In the genomic region with DNA sequence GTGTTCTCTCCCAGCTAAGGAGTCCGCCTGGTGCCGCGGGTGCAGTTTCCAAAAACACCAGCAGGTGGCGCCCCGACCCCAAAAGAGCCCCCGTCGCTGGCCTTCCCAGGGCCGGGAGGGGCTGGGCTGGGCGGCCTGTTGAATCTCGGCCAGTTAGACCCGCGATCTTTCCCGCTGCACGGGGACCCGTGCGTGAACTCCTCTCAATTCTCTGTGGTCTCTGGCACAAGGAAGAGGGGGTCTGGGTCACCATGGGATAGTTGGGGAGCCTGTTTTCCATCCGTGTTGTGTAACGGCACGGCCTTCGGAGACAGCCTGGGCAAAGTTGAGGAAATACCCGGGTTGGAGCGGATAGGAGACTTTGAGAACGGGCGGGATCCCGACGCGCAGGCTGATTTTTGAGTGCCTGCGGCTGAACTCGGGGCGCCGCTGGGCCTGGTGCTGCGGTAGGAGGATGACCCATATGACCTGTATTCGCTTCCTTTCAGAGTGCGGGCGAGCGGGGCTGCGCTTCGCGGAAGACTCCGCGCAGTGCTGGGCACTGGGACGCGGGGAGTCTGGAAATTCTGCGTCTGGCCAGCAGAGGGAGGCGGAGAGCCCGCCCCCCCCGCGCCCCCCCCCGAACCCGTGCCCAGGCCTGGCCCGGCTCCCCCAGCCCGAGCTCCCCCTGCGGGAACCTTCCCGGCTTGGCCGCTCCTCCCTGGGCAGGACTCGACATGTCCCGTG, we compare ENCODE assay signal across 8 cellular contexts. TPM values are rescaled to one million over a fixed set of nuclear protein-coding genes. Genes with fewer than 3 reads are reported as not detected.
A peak's percentile ranks its signal among the peaks of the same experiment; 100 is the strongest.
DNase-seq lines count a peak whose midpoint lies in the region; ATAC-seq, FAIRE-seq and TF ChIP-seq lines count a peak whose summit lies in the region.

No MANE protein-coding gene starts in this region.

- no peaks in the 10 kb centered on the region for H3K9me3 Mint-ChIP-seq in T-helper 1 cell treated with Interleukin-12 subunit alpha and Interleukin-12 subunit beta and Interleukin-4 antibody, amounts not matched to agents 30 μg/mL and 1 μg/mL, for 36 hours

- WGBS in right cardiac atrium, result under 1% methylated on average over 57 of the region's 57 CpGs

- intact Hi-C loops in right cardiac atrium (cut with DNase I), result loop anchor here (2.0 to 10.0 kb wide), 7 partner anchors 70 to 370 kb away; no protein-coding TSS in a partner anchor

- no peaks in the 10 kb centered on the region for H3K36me3 Mint-ChIP-seq in T-helper 1 cell treated with Interleukin-12 subunit alpha and Interleukin-12 subunit beta and Interleukin-4 antibody, amounts not matched to agents 30 μg/mL and 1 μg/mL, for 36 hours (ENCODE audit: low read depth)

- no peaks in the 10 kb centered on the region for H3K9me3 ChIP-seq in right cardiac atrium (ENCODE audit: control insufficient read depth, low read length)

- peaks cover 55% of the 10 kb centered on the region for H3K27me3 Mint-ChIP-seq in T-helper 1 cell treated with Interleukin-12 subunit alpha and Interleukin-12 subunit beta and Interleukin-4 antibody, amounts not matched to agents 30 μg/mL and 1 μg/mL, for 36 hours (ENCODE audit: low read depth)

- FAIRE-seq in urothelium cell line (lab: Jason Lieb, UNC), result no peak

- H3K4me3 Mint-ChIP-seq in T-helper 1 cell treated with Interleukin-12 subunit alpha and Interleukin-12 subunit beta and Interleukin-4 antibody, amounts not matched to agents 30 μg/mL and 1 μg/mL, for 36 hours, result peak overlapping the region; percentile 75

- no peaks in the 10 kb centered on the region for H3K4me1 ChIP-seq in right cardiac atrium (ENCODE audit: control insufficient read depth, insufficient read depth, low read length)

- H3K4me3 ChIP-seq in HFF-Myc (replicated peaks; ENCODE audit: low read depth, low read length), result peak overlapping the region; percentile 52
- H3K4me3 ChIP-seq in right cardiac atrium (ENCODE audit: low read length), result peak overlapping the region; percentile 50

- peaks cover 3% of the 10 kb centered on the region for H3K4me1 Mint-ChIP-seq in T-helper 1 cell treated with Interleukin-12 subunit alpha and Interleukin-12 subunit beta and Interleukin-4 antibody, amounts not matched to agents 30 μg/mL and 1 μg/mL, for 36 hours (ENCODE audit: low read depth)

- peak; percentile 89 for ATAC-seq in right cardiac atrium

- H3K27ac ChIP-seq in angular gyrus (ENCODE audit: low read depth, low read length) (peak overlapping the region; percentile 99), right cardiac atrium (ENCODE audit: low read length) (peak overlapping the region; percentile 13)

- no peak overlapping the region for H3K27ac Mint-ChIP-seq in T-helper 1 cell treated with Interleukin-12 subunit alpha and Interleukin-12 subunit beta and Interleukin-4 antibody, amounts not matched to agents 30 μg/mL and 1 μg/mL, for 36 hours

- H3K27me3 ChIP-seq in right cardiac atrium (ENCODE audit: control insufficient read depth, insufficient read depth), result no peaks in the 10 kb centered on the region

- DNase-seq in GF-D8 (lab: John Stamatoyannopoulos, UW) (peak; percentile 1), HFF-Myc (ENCODE audit: extremely low read depth, low read depth) (no peak), NCI-H1048 (lab: John Stamatoyannopoulos, UW) (peak; percentile 6), right cardiac atrium (peak; percentile 83 to 96 (median 95)), putamen (ENCODE audit: low spot score) (peak; percentile 90), urothelium cell line (ENCODE audit: low spot score) (peak; percentile 89)

- TF ChIP-seq CTCF in HFF-Myc (IDR thresholded peaks at IDR 0.05; ENCODE audit: low read depth, low read length, missing control alignments), result peak; percentile 95

RNA-seq across cellular contexts. Expression of a gene that starts 7.9 kb away (rescaled TPM):
- under 1 TPM in 2 of 4 donors, not detected in 2; 0.06 to 0.11 TPM for total RNA-seq in right cardiac atrium
- 0.02 TPM for polyA plus RNA-seq in right cardiac atrium
